In genomic region chr11:3652514-3652913, GRCh38 we compare ENCODE assay signal across 9 cellular contexts. TPM values are rescaled to one million over a fixed set of nuclear protein-coding genes. Genes with fewer than 3 reads are reported as not detected.
"Had no signal": no experiment of that assay in that cellular context is flagged by ENCODE, and none has a peak within 500 bp of the region (broad histone marks: within the 10 kb centered on the region; RNA-seq: fewer than 3 reads in every experiment).

No MANE protein-coding gene starts in this region.

RNA-seq across cellular contexts. Expression of gene ART1, which starts 7.6 kb away (rescaled TPM):
- total RNA-seq: OCI-LY7, PC-3, PC-9, Peyer's patch, RPMI7951, SJCRH30, SJSA1, SK-MEL-5 had no signal
- polyA plus RNA-seq: SK-N-SH had no signal

RNA-seq across cellular contexts. Expression of gene ART5, which starts 10.7 kb away (rescaled TPM):
- total RNA-seq: OCI-LY7, PC-3, PC-9, Peyer's patch, RPMI7951, SJCRH30, SJSA1, SK-MEL-5 had no signal
